Comparison of ENCODE assay signal across 20 cellular contexts in genomic region chr12:106084759-106085158, GRCh38. TPM values are rescaled to one million over a fixed set of nuclear protein-coding genes. Genes with fewer than 3 reads are reported as not detected.
A peak's percentile ranks its signal among the peaks of the same experiment; 100 is the strongest.
DNase-seq lines count a peak whose midpoint lies in the region; ATAC-seq, FAIRE-seq and TF ChIP-seq lines count a peak whose summit lies in the region.
"Had no signal": no experiment of that assay in that cellular context is flagged by ENCODE, and none has a peak within 500 bp of the region (broad histone marks: within the 10 kb centered on the region; RNA-seq: fewer than 3 reads in every experiment).

No MANE protein-coding gene starts in this region.

- H3K36me3 ChIP-seq in left ventricle myocardium inferior (peaks cover 43% of the 10 kb centered on the region), H1 (ENCODE audit: control insufficient read depth in 2 of 4, insufficient read depth in 4 of 4, low read length in 3 of 4) (peaks cover 5 to 16% (median 8%) of the 10 kb centered on the region in 4 experiments; a peak in 5 of 8 replicates), neuronal stem cell (replicated peaks in 1 of 2; ENCODE audit: control insufficient read depth in 2 of 2, insufficient read depth in 2 of 2, low read length in 2 of 2) (peaks cover 7 to 79% of the 10 kb centered on the region in 2 donors), aorta (ENCODE audit: control insufficient read depth in 1 of 2, insufficient read depth in 2 of 2, low read length in 1 of 2) (no peaks in the 10 kb centered on the region)
- H3K36me3 ChIP-seq: ovary, Peyer's patch had no signal

- no peaks in the 10 kb centered on the region for H3K27me3 Mint-ChIP-seq in osteocyte (ENCODE audit: unreplicated experiment)

- no peak for TF ChIP-seq POLR2A in H1 (IDR thresholded peaks at IDR 0.05; ENCODE audit: control extremely low read depth in 1 of 2, low read depth in 2 of 2, low read length in 2 of 2)

- no peak overlapping the region for H3K56ac ChIP-seq in H1 (replicated peaks; ENCODE audit: insufficient read length, low read depth, low read length)

- H3K79me1 ChIP-seq in H1 (ENCODE audit: low read depth, low read length) (no peaks in the 10 kb centered on the region), neuronal stem cell (ENCODE audit: low read depth, low read length) (no peaks in the 10 kb centered on the region)

- no peak for TF ChIP-seq RAD21 in H1 (IDR thresholded peaks at IDR 0.05 in 1 of 2, conservative IDR thresholded peaks at IDR 0.05 in 1 of 2; ENCODE audit: low read depth in 2 of 2, low read length in 2 of 2)

- POLR2A ChIA-PET in H1 (lab: Charles Lee; ENCODE audit: partially characterized antibody), result interaction anchor here (2.3 kb wide), 1 partner anchor 24 kb away, joined by 6 read pairs; no protein-coding TSS in a partner anchor

- H2BK5ac ChIP-seq in H1 (ENCODE audit: low read depth, low read length) (peak overlapping the region; percentile 86; the same call in 1 of the 2 replicates), neuronal stem cell (ENCODE audit: low read length) (no peak overlapping the region)

- no peaks in the 10 kb centered on the region for H4K20me1 ChIP-seq in H1 (replicated peaks in 1 of 2; ENCODE audit: control insufficient read depth in 1 of 2, insufficient read depth in 2 of 2, low read length in 2 of 2)

- peak overlapping the region; percentile 98; the same call in 1 of the 2 replicates for H2AK5ac ChIP-seq in H1 (ENCODE audit: low read depth, low read length)
- H2AK5ac ChIP-seq in neuronal stem cell (ENCODE audit: low read depth, low read length), result no peak overlapping the region

- TF ChIP-seq EP300 in H1 (IDR thresholded peaks at IDR 0.05; ENCODE audit: borderline replicate concordance in 1 of 2, low read depth in 2 of 2, low read length in 2 of 2), result no peak

- intact Hi-C loops in left ventricle myocardium inferior (cut with micrococcal nuclease) (no loop called here), right cardiac atrium (cut with DNase I) (no loop called here), aorta (cut with DNase I) (loop anchor here (5.0 to 10.0 kb wide), 5 partner anchors 38 to 340 kb away; no protein-coding TSS in a partner anchor)

- peaks cover 0 to 3% of the 10 kb centered on the region in 2 experiments; a peak in 1 of 4 replicates for H3K79me2 ChIP-seq in H1 (ENCODE audit: control insufficient read depth in 1 of 2, insufficient read depth in 2 of 2, low read length in 2 of 2)

- H3K27ac Mint-ChIP-seq in osteocyte (ENCODE audit: unreplicated experiment), result peak overlapping the region; percentile 96
- H3K27ac Mint-ChIP-seq: activated naive CD8-positive, alpha-beta T cell treated with anti-CD3 and anti-CD28 coated beads, Interleukin-2, amount 50 U/mL, for 24 hours had no signal

- FAIRE-seq in H1 (lab: Jason Lieb, UNC), result no peak
- FAIRE-seq: endometrium, HepG2 had no signal

- WGBS in right cardiac atrium, result 65% methylated on average over 3 of the region's 3 CpGs
- WGBS in H1 (ENCODE audit: extremely low coverage in 1 of 2, insufficient coverage in 1 of 2, insufficient read length in 1 of 2, insufficient replicate concordance in 2 of 2, low coverage in 1 of 2, low lambda C conversion rate in 2 of 2, missing lambda C conversion rate in 1 of 2), 2 experiments, result 86% methylated on average over 3 of the region's 3 CpGs; no CpG with 5 or more reads in 1 of the 2 experiments
- no CpG with 5 or more reads among the region's 3 CpGs for WGBS in neuronal stem cell (ENCODE audit: extremely low coverage in 2 of 2, insufficient read length in 2 of 2, insufficient replicate concordance in 1 of 2), 2 donors
- WGBS in aorta, 2 donors, result 64 to 68% methylated on average over 3 of the region's 3 CpGs

- no peak overlapping the region for H3K23ac ChIP-seq in H1 (ENCODE audit: insufficient read length)
- no peak overlapping the region for H3K23ac ChIP-seq in neuronal stem cell (ENCODE audit: low read depth, low read length, poor library complexity)

- no peak overlapping the region for H3K4me3 ChIP-seq in left ventricle myocardium inferior
- H3K4me3 ChIP-seq in right cardiac atrium (ENCODE audit: low read length), result no peak overlapping the region
- H3K4me3 ChIP-seq in H1 (ENCODE audit: extremely low read depth in 1 of 4, insufficient read depth in 2 of 4, low read depth in 3 of 4, low read length in 4 of 4), result no peak overlapping the region
- H3K4me3 ChIP-seq in neuronal stem cell (ENCODE audit: low read length in 2 of 2), result no peak overlapping the region
- no peak overlapping the region for H3K4me3 ChIP-seq in aorta (ENCODE audit: low read length in 2 of 2)
- H3K4me3 ChIP-seq: ovary, Peyer's patch had no signal

- CTCF ChIA-PET in H1 (lab: Charles Lee; ENCODE audit: partially characterized antibody), result interaction anchor here (1.3 kb wide), 1 partner anchor 380 kb away, joined by 3 read pairs; no protein-coding TSS in a partner anchor

- H3K9ac ChIP-seq in H1 (replicated peaks in 1 of 4; ENCODE audit: extremely low read depth in 1 of 4, low read depth in 3 of 4, low read length in 3 of 4) (no peak overlapping the region), neuronal stem cell (ENCODE audit: low read depth, low read length, poor library complexity) (no peak overlapping the region)

- ATAC-seq in right cardiac atrium (no peak), aorta (ENCODE audit: low FRiP score) (no peak)
- ATAC-seq: activated naive CD8-positive, alpha-beta T cell treated with anti-CD3 and anti-CD28 coated beads, Interleukin-2, amount 50 U/mL, for 24 hours; HepG2 had no signal

- H3K4me1 ChIP-seq in left ventricle myocardium inferior, result peaks cover 78% of the 10 kb centered on the region
- peaks cover 29% of the 10 kb centered on the region for H3K4me1 ChIP-seq in right cardiac atrium (ENCODE audit: control insufficient read depth, insufficient read depth, low read length)
- peaks cover 5 to 13% (median 8%) of the 10 kb centered on the region in 4 experiments for H3K4me1 ChIP-seq in H1 (replicated peaks in 1 of 4; ENCODE audit: control insufficient read depth in 3 of 4, insufficient read depth in 4 of 4, low read length in 3 of 4)
- H3K4me1 ChIP-seq in neuronal stem cell (ENCODE audit: control insufficient read depth in 2 of 2, insufficient read depth in 1 of 2, low read depth in 1 of 2, low read length in 2 of 2), result peaks cover 24 to 50% of the 10 kb centered on the region in 2 donors
- peaks cover 8 to 12% of the 10 kb centered on the region in 2 donors for H3K4me1 ChIP-seq in aorta (ENCODE audit: control insufficient read depth in 1 of 2, insufficient read depth in 2 of 2, low read length in 2 of 2)
- H3K4me1 ChIP-seq: Peyer's patch had no signal

- H3K36me3 Mint-ChIP-seq in osteocyte (ENCODE audit: unreplicated experiment), result peaks cover 14% of the 10 kb centered on the region

- H2BK20ac ChIP-seq in H1 (ENCODE audit: low read length), result no peak overlapping the region

- H4K8ac ChIP-seq in H1 (ENCODE audit: extremely low read depth, insufficient read depth, low read length) (no peak overlapping the region), neuronal stem cell (ENCODE audit: low read depth, low read length) (no peak overlapping the region)

- DNase-seq in left ventricle myocardium inferior (no peak), right cardiac atrium (no peak), H1 (ENCODE audit: low read depth in 1 of 2, low spot score in 2 of 2) (no peak), osteocyte (ENCODE audit: extremely low spot score, unreplicated experiment) (no peak), neuronal stem cell (ENCODE audit: low spot score) (no peak), occipital lobe (lab: John Stamatoyannopoulos, UW) (no peak), aorta (no peak), NCI-H2081 treated with DMSO at 0.1 percent for 48 hours (lab: John Stamatoyannopoulos, UW) (no peak)
- DNase-seq: activated CD4-positive, alpha-beta T cell treated with anti-CD3 and anti-CD28 coated beads for 4 hours; activated naive CD8-positive, alpha-beta T cell treated with anti-CD3 and anti-CD28 coated beads, Interleukin-2, amount 50 U/mL, for 24 hours; cerebellar nuclear complex; hippocampal formation; midbrain; NCI-H82; ovary; Peyer's patch; stimulated activated CD4-positive, alpha-beta T cell treated with anti-CD3 and anti-CD28 coated beads, Interleukin-4, amount 100 ng/mL, for 1 hour had no signal

- H3K23me2 ChIP-seq in H1 (ENCODE audit: low read depth, low read length), result no peaks in the 10 kb centered on the region

- H3K9me3 ChIP-seq in left ventricle myocardium inferior (replicated peaks) (no peaks in the 10 kb centered on the region), right cardiac atrium (ENCODE audit: control insufficient read depth, low read length) (no peaks in the 10 kb centered on the region), H1 (ENCODE audit: insufficient read depth in 2 of 2, low read depth in 1 of 2, low read length in 1 of 2) (no peaks in the 10 kb centered on the region), neuronal stem cell (replicated peaks in 1 of 2; ENCODE audit: control insufficient read depth in 2 of 2, insufficient read depth in 1 of 2, low read depth in 1 of 2, low read length in 2 of 2) (peaks cover 0 to 16% of the 10 kb centered on the region in 2 donors), aorta (ENCODE audit: control insufficient read depth, low read length) (no peaks in the 10 kb centered on the region)
- H3K9me3 ChIP-seq: ovary, Peyer's patch had no signal

- H2BK12ac ChIP-seq in H1 (ENCODE audit: low read depth, low read length) (peak overlapping the region; percentile 98; the same call in 1 of the 2 replicates), neuronal stem cell (ENCODE audit: low read length) (no peak overlapping the region)

- H3K14ac ChIP-seq in H1 (ENCODE audit: insufficient read length) (no peak overlapping the region), neuronal stem cell (ENCODE audit: low read length) (no peak overlapping the region)

- H3K4ac ChIP-seq in H1 (replicated peaks; ENCODE audit: insufficient read length, low read depth, low read length) (no peak overlapping the region), neuronal stem cell (ENCODE audit: low read length) (no peak overlapping the region)

- H3K4me3 Mint-ChIP-seq in osteocyte (ENCODE audit: unreplicated experiment), result no peak overlapping the region
- H3K4me3 Mint-ChIP-seq: activated naive CD8-positive, alpha-beta T cell treated with anti-CD3 and anti-CD28 coated beads, Interleukin-2, amount 50 U/mL, for 24 hours had no signal

- peak overlapping the region in 1 of 2 experiments; percentile 53; a peak in 1 of 4 replicates for H3K4me2 ChIP-seq in H1 (ENCODE audit: insufficient read depth in 1 of 2, low read depth in 2 of 2, low read length in 2 of 2)
- H3K4me2 ChIP-seq in neuronal stem cell (ENCODE audit: insufficient read depth, low read length, poor library complexity, severe bottlenecking), result no peak overlapping the region

- H3K27me3 ChIP-seq in left ventricle myocardium inferior (ENCODE audit: low read depth) (no peaks in the 10 kb centered on the region), right cardiac atrium (ENCODE audit: control insufficient read depth, insufficient read depth) (no peaks in the 10 kb centered on the region), H1 (replicated peaks in 1 of 4; ENCODE audit: control insufficient read depth in 3 of 4, extremely low read depth in 1 of 4, insufficient read depth in 3 of 4, low read length in 3 of 4) (no peaks in the 10 kb centered on the region), neuronal stem cell (ENCODE audit: control insufficient read depth in 3 of 3, insufficient read depth in 3 of 3, low read depth in 1 of 3, low read length in 3 of 3) (no peaks in the 10 kb centered on the region), aorta (ENCODE audit: control insufficient read depth in 1 of 2, insufficient read depth in 2 of 2, low read length in 1 of 2) (no peaks in the 10 kb centered on the region)
- H3K27me3 ChIP-seq: ovary, Peyer's patch had no signal

- H3K4me1 Mint-ChIP-seq in osteocyte (ENCODE audit: unreplicated experiment), result peaks cover 70% of the 10 kb centered on the region
- H3K4me1 Mint-ChIP-seq: activated naive CD8-positive, alpha-beta T cell treated with anti-CD3 and anti-CD28 coated beads, Interleukin-2, amount 50 U/mL, for 24 hours had no signal

- H3K18ac ChIP-seq in H1 (ENCODE audit: extremely low read depth, low read length) (no peak overlapping the region), neuronal stem cell (ENCODE audit: low read length) (no peak overlapping the region)

- H3K27ac ChIP-seq in left ventricle myocardium inferior (replicated peaks), result peak overlapping the region; percentile 21
- no peak overlapping the region for H3K27ac ChIP-seq in right cardiac atrium (ENCODE audit: low read length)
- no peak overlapping the region for H3K27ac ChIP-seq in H1 (ENCODE audit: low read depth, low read length)
- no peak overlapping the region for H3K27ac ChIP-seq in neuronal stem cell (replicated peaks; ENCODE audit: low read length)
- H3K27ac ChIP-seq in aorta (ENCODE audit: low read depth in 1 of 2, low read length in 2 of 2), result peak overlapping the region in 1 of 2 donors; percentile 95
- H3K27ac ChIP-seq: C4-2B, ovary, Peyer's patch had no signal

- H4K91ac ChIP-seq in H1 (replicated peaks; ENCODE audit: insufficient read length, low read length) (no peak overlapping the region), neuronal stem cell (ENCODE audit: low read depth, low read length, poor library complexity) (no peak overlapping the region)

- no peak overlapping the region for H4K5ac ChIP-seq in H1 (ENCODE audit: insufficient read length, low read depth, low read length)

- H2AFZ ChIP-seq in H1 (ENCODE audit: low read length) (no peak overlapping the region), neuronal stem cell (ENCODE audit: low read length) (no peak overlapping the region)

- TF ChIP-seq CTCF in left ventricle myocardium inferior (IDR thresholded peaks at IDR 0.05; ENCODE audit: borderline replicate concordance), result no peak
- no peak for TF ChIP-seq CTCF in H1 (IDR thresholded peaks at IDR 0.05; ENCODE audit: control extremely low read depth in 1 of 3, insufficient read depth in 1 of 3, low read depth in 1 of 3, low read length in 3 of 3)
- TF ChIP-seq CTCF in osteocyte (IDR thresholded peaks at IDR 0.05), result no peak

- no peaks in the 10 kb centered on the region for H3K9me3 Mint-ChIP-seq in osteocyte (ENCODE audit: unreplicated experiment)
- H3K9me3 Mint-ChIP-seq: activated naive CD8-positive, alpha-beta T cell treated with anti-CD3 and anti-CD28 coated beads, Interleukin-2, amount 50 U/mL, for 24 hours had no signal

- H2BK120ac ChIP-seq in H1 (replicated peaks; ENCODE audit: low read depth, low read length) (no peak overlapping the region), neuronal stem cell (ENCODE audit: low read depth, low read length) (no peak overlapping the region)

- H2BK15ac ChIP-seq in H1 (ENCODE audit: low read length) (no peak overlapping the region), neuronal stem cell (ENCODE audit: low read length) (no peak overlapping the region)

RNA-seq across cellular contexts. Expression of gene NUAK1, which starts 54.0 kb away (rescaled TPM):
- total RNA-seq in left ventricle myocardium inferior (42.1 TPM), right cardiac atrium (10 to 100 TPM; 20.1 to 30.2 (median 23.7) TPM), osteocyte (20.2 and 21.1 TPM in 2 replicates), occipital lobe (40.6 TPM), aorta (10 to 100 TPM; 28.2 to 37.7 TPM)
- polyA plus RNA-seq in right cardiac atrium (10.0 TPM), H1 (2011; rRNA removed) (6.7 and 7.7 TPM in 2 replicates), aorta (1 to 10 TPM; 5.3 to 8.7 TPM)
- total RNA-seq in H1 (2021; fragmentation: NEBNext Ultra II Directional; extraction: Animal tissue kit (Norgen Biotek cat#: 25700)), result 18.2 and 18.9 TPM in 2 replicates
- 7.7 TPM for polyA plus RNA-seq in H1 (2011; cell fraction: cytosol; rRNA removed)
- 13.5 TPM for polyA plus RNA-seq in H1 (2011; cell fraction: nucleus; rRNA removed)
- 6.6 to 13.0 TPM (median 9.9 TPM) in 4 replicates for polyA plus RNA-seq in H1 (2012, experiment 1 of 2)
- 4.0 TPM for polyA plus RNA-seq in H1 (2012, experiment 2 of 2)
- 6.9 TPM for polyA plus RNA-seq in H1 (2013, experiment 1 of 2)
- polyA plus RNA-seq in H1 (2013, experiment 2 of 2), result 6.9 TPM
- polyA minus RNA-seq in H1 (2011; rRNA and poly(A)+ RNA removed), result 21.4 and 22.7 TPM in 2 replicates
- polyA minus RNA-seq in H1 (2011; cell fraction: cytosol; rRNA and poly(A)+ RNA removed), result 12.1 TPM
- 14.6 TPM for polyA minus RNA-seq in H1 (2011; cell fraction: nucleus; rRNA and poly(A)+ RNA removed)
- 13.1 TPM for polyA plus RNA-seq in neuronal stem cell (2013, experiment 1 of 2)
- 13.4 TPM for polyA plus RNA-seq in neuronal stem cell (2013, experiment 2 of 2)

Comparison
In these comparisons a context has a peak if more than half of its experiments do, and no peak if none do; other contexts are left out.
1. intact Hi-C loops: an anchor here in aorta (5.0 to 10.0 kb wide); none called in left ventricle myocardium inferior and right cardiac atrium.